8 cellular contexts compared by ENCODE assay signal in the genomic region with DNA sequence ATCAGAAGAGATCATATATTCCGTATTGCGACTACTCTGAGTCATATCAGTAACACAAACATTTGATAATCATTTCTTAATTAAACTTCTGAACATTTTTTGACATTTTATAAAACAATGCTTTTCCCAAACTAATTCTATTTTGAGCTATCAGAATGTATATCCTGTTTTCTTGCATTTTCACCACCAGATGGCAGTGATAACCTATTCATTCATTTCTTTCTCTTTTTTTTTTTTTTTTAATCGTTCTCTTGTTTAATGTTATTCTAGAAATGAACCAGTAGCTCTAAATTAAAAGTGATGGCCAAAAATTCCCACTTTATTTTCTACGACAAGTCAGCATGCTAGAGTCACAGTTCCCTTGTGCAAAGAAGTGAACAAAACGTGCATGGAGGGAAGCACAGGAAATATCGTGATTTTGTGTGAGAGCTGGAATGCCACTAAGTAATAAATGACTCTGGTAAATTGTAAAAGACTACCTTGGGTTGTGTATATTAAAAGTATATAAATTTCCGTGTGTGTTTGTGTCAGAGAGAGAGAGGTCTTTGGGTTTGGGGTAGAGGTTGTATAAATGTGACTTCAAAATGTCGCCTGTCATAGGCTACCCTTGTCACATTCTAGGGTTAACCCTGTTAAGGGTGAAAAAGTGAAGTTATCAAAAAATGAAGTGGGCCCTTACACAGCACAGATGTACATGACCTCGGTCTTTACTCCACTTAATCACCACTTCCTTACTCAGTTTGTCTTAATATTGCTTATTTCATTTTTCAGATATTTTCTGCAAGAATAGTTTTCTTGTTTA. TPM values are rescaled to one million over a fixed set of nuclear protein-coding genes. Genes with fewer than 3 reads are reported as not detected.
DNase-seq lines count a peak whose midpoint lies in the region; ATAC-seq and TF ChIP-seq lines count a peak whose summit lies in the region.

No MANE protein-coding gene starts in this region.

- in situ Hi-C loops in astrocyte of the cerebellum (cut with HindIII; ENCODE audit: low sequenced_read_pairs): no loop called here

- intact Hi-C loops in lower leg skin (cut with DNase I; ENCODE audit: low total_unique reads): loop anchor here (10.0 kb wide), 1 partner anchor 297 kb away; no protein-coding TSS in a partner anchor

- no peak for TF ChIP-seq POLR2A in lower leg skin (IDR thresholded peaks at IDR 0.05)

- ATAC-seq in HG02678 (IDR thresholded peaks at IDR 0.05; ENCODE audit: unreplicated experiment): no peak

- 18 to 23% methylated on average over 9 of the region's 9 CpGs for WGBS in lower leg skin, 2 donors

- TF ChIP-seq CTCF in astrocyte of the cerebellum (IDR thresholded peaks at IDR 0.05; ENCODE audit: low read depth, low read length, missing control alignments) (no peak), lower leg skin (IDR thresholded peaks at IDR 0.05) (no peak)

- H3K4me3 ChIP-seq in astrocyte of the cerebellum (ENCODE audit: low read depth, low read length): no peak overlapping the region
- no peak overlapping the region for H3K4me3 ChIP-seq in lower leg skin (ENCODE audit: low read depth, poor library complexity, severe bottlenecking)

- DNase-seq in DMS153 (lab: John Stamatoyannopoulos, UW) (peak; percentile 2), LHCN-M2 (ENCODE audit: low read depth) (peak; percentile 30), astrocyte of the cerebellum (ENCODE audit: low read depth) (peak; percentile 42), left kidney (ENCODE audit: low read depth, low spot score) (peak; percentile 71), T-helper 9 cell (no peak), lower leg skin (ENCODE audit: low spot score in 2 of 2) (no peak)
- no peak for DNase-seq in activated CD4-positive, alpha-beta T cell treated with anti-CD3 and anti-CD28 coated beads for 4 hours

RNA-seq across cellular contexts. Expression of a gene that starts 40.4 kb away (rescaled TPM):
- 731 and 832 TPM in 2 replicates for total RNA-seq in LHCN-M2 (2014; rRNA removed)
- polyA plus RNA-seq in LHCN-M2 (2012): 561 TPM
- total RNA-seq in lower leg skin: 10 to 100 TPM; 30.3 to 76.5 (median 54.9) TPM

Comparison
In these comparisons a context has a peak if more than half of its experiments do, and no peak if none do; other contexts are left out.
1. DNase-seq: peak in DMS153 (single experiment), LHCN-M2 (single experiment), astrocyte of the cerebellum (single experiment) and left kidney (single experiment); none in T-helper 9 cell (single experiment), activated CD4-positive, alpha-beta T cell treated with anti-CD3 and anti-CD28 coated beads for 4 hours (0 of 2) and lower leg skin (0 of 2).